In the genomic region with DNA sequence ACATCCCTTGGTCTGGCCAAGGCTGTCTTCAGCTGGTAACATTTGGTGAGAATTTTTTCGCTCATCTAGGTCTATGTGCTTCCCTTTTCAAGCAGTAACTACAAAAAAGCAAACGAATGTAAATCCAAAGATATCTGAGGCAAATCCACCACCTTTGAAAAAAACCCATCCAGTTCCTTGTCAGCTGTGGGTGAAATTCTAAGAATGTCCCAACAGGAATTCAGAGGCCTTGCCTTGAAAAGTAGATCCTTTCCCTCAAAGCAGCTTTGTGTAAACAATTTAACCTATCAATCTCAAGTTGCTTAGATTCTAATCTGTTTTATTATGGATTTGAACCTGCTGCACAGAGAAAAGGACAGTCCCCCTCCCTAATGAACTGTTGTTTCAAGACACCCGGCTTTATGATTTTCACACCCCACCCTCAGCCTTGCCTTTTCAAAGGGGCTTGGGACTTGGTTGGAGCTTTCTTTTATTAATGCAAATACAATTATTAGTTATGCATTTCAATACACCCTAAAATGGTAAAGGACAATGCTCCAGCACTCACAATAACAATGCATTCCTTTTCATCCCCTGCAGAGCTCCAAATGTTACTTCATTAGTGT, we compare ENCODE assay signal across 20 cellular contexts.
DNase-seq lines count a peak whose midpoint lies in the region; ATAC-seq and TF ChIP-seq lines count a peak whose summit lies in the region.
"Had no signal": no experiment of that assay in that cellular context is flagged by ENCODE, and none has a peak within 500 bp of the region (broad histone marks: within the 10 kb centered on the region; RNA-seq: fewer than 3 reads in every experiment).

No MANE protein-coding gene starts in this region.

- no peak for TF ChIP-seq CTCF in WTC11 (IDR thresholded peaks at IDR 0.05)

- POLR2A ChIA-PET in WTC11 (lab: Charles Lee) = interaction anchor here (0.6 kb wide), 1 partner anchor 61 kb away, joined by 3 read pairs; no protein-coding TSS in a partner anchor

- H3K36me3 Mint-ChIP-seq in WTC11 = peaks cover 7% of the 10 kb centered on the region

- H3K9ac ChIP-seq in HUES48 (ENCODE audit: low read depth, low read length) = no peak overlapping the region
- H3K9ac ChIP-seq in iPS-20b (ENCODE audit: low read depth, low read length) = no peak overlapping the region

- peaks cover 6% of the 10 kb centered on the region; the same call in 1 of the 2 replicates for H3K9me3 Mint-ChIP-seq in WTC11
- H3K9me3 Mint-ChIP-seq: CD4-positive, alpha-beta T cell; HFFc6 had no signal

- H3K4me3 ChIP-seq in HUES48 (ENCODE audit: low read depth, low read length) (no peak overlapping the region; the same call in 1 of the 2 replicates), iPS-20b (ENCODE audit: low read length) (0 out of 2 replicates have a peak overlapping the region, but pooled peaks have one; percentile 11)
- H3K4me3 ChIP-seq: A549, GM12878, K562 had no signal

- no peaks in the 10 kb centered on the region for H3K27me3 Mint-ChIP-seq in WTC11 (ENCODE audit: low read depth)

- H3K4me1 ChIP-seq in HUES48 (ENCODE audit: control insufficient read depth, insufficient read depth, low read length) (peaks cover 46% of the 10 kb centered on the region), iPS-20b (ENCODE audit: insufficient read depth, low read length) (peaks cover 37% of the 10 kb centered on the region; the same call in 1 of the 2 replicates)
- H3K4me1 ChIP-seq: A549 had no signal

- peaks cover 78% of the 10 kb centered on the region for H3K4me1 Mint-ChIP-seq in WTC11

- no peak overlapping the region; the same call in 1 of the 2 replicates for H3K4me3 Mint-ChIP-seq in WTC11
- H3K4me3 Mint-ChIP-seq: CD4-positive, alpha-beta T cell; HFFc6 had no signal

- H3K36me3 ChIP-seq in HUES48 (ENCODE audit: control insufficient read depth, insufficient read depth, low read length) = no peaks in the 10 kb centered on the region
- no peaks in the 10 kb centered on the region for H3K36me3 ChIP-seq in iPS-20b (ENCODE audit: insufficient read depth, low read depth, low read length)

- DNase-seq in ELF-1 (ENCODE audit: low read depth, low spot score) (peak; percentile 8), WTC11 (ENCODE audit: low spot score) (no peak), cardiac septum (ENCODE audit: low spot score) (no peak)
- DNase-seq in stimulated activated CD4-positive, alpha-beta T cell treated with anti-CD3 and anti-CD28 coated beads, Interleukin-12 subunit alpha, Interleukin-12 subunit beta, amount 100 ng/mL, for 4 hours = no peak
- DNase-seq in activated CD4-positive, alpha-beta T cell treated with anti-CD3 and anti-CD28 coated beads, Interleukin-2, amount 50 U/mL, for 48 hours = no peak
- DNase-seq: AML-193; CD4-positive, alpha-beta T cell; DMS153; DMS79; GF-D8; HFFc6 had no signal

- H3K9me3 ChIP-seq in HUES48 (ENCODE audit: control insufficient read depth, insufficient read depth, low read length) (no peaks in the 10 kb centered on the region), iPS-20b (ENCODE audit: insufficient read depth, low read depth, low read length) (no peaks in the 10 kb centered on the region)
- H3K9me3 ChIP-seq: A549 had no signal

- H3K27me3 ChIP-seq in HUES48 (ENCODE audit: control insufficient read depth, insufficient read depth, low read length) (no peaks in the 10 kb centered on the region), iPS-20b (ENCODE audit: insufficient read depth, low read length) (no peaks in the 10 kb centered on the region)

- CTCF ChIA-PET in WTC11 (lab: Charles Lee) = interaction anchor here (0.6 to 1.7 kb wide), 5 partner anchors 33 to 817 kb away, joined by 3 to 5 read pairs (median 3); no protein-coding TSS in a partner anchor

- peak overlapping the region; percentile 7 for H3K27ac ChIP-seq in HUES48 (ENCODE audit: low read depth, low read length)
- no peak overlapping the region for H3K27ac ChIP-seq in iPS-20b (ENCODE audit: low read length)
- H3K27ac ChIP-seq: 22Rv1, A549, C4-2B had no signal

- 0 out of 2 replicates have a peak overlapping the region, but pooled peaks have one; percentile 7 for H3K27ac Mint-ChIP-seq in WTC11
- H3K27ac Mint-ChIP-seq: CD4-positive, alpha-beta T cell; HFFc6 had no signal

- ATAC-seq in WTC11 = no peak; the same call in 1 of the 2 replicates
- no peak for ATAC-seq in HG03135 (IDR thresholded peaks at IDR 0.05; ENCODE audit: unreplicated experiment)
- ATAC-seq: A549, GM12878, HCT116, K562 had no signal

- intact Hi-C loops in cardiac septum (cut with DNase I) = no loop called here

TF ChIP-seq in WTC11, 78 proteins besides CTCF, POLR2A, EP300 and RAD21:
- TF ChIP-seq SMAD4 (CRISPR knock-in tag; IDR thresholded peaks at IDR 0.05) (no peak), ERG (CRISPR knock-in tag; IDR thresholded peaks at IDR 0.05) (no peak), NR2C2 (CRISPR knock-in tag; IDR thresholded peaks at IDR 0.05) (no peak), ZNF219 (CRISPR knock-in tag; IDR thresholded peaks at IDR 0.05; ENCODE audit: borderline replicate concordance) (no peak)
- TF ChIP-seq, protein P1, sequence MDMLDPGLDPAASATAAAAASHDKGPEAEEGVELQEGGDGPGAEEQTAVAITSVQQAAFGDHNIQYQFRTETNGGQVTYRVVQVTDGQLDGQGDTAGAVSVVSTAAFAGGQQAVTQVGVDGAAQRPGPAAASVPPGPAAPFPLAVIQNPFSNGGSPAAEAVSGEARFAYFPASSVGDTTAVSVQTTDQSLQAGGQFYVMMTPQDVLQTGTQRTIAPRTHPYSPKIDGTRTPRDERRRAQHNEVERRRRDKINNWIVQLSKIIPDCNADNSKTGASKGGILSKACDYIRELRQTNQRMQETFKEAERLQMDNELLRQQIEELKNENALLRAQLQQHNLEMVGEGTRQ (CRISPR knock-in tag; IDR thresholded peaks at IDR 0.05) = no peak
- TF ChIP-seq, protein P2, sequence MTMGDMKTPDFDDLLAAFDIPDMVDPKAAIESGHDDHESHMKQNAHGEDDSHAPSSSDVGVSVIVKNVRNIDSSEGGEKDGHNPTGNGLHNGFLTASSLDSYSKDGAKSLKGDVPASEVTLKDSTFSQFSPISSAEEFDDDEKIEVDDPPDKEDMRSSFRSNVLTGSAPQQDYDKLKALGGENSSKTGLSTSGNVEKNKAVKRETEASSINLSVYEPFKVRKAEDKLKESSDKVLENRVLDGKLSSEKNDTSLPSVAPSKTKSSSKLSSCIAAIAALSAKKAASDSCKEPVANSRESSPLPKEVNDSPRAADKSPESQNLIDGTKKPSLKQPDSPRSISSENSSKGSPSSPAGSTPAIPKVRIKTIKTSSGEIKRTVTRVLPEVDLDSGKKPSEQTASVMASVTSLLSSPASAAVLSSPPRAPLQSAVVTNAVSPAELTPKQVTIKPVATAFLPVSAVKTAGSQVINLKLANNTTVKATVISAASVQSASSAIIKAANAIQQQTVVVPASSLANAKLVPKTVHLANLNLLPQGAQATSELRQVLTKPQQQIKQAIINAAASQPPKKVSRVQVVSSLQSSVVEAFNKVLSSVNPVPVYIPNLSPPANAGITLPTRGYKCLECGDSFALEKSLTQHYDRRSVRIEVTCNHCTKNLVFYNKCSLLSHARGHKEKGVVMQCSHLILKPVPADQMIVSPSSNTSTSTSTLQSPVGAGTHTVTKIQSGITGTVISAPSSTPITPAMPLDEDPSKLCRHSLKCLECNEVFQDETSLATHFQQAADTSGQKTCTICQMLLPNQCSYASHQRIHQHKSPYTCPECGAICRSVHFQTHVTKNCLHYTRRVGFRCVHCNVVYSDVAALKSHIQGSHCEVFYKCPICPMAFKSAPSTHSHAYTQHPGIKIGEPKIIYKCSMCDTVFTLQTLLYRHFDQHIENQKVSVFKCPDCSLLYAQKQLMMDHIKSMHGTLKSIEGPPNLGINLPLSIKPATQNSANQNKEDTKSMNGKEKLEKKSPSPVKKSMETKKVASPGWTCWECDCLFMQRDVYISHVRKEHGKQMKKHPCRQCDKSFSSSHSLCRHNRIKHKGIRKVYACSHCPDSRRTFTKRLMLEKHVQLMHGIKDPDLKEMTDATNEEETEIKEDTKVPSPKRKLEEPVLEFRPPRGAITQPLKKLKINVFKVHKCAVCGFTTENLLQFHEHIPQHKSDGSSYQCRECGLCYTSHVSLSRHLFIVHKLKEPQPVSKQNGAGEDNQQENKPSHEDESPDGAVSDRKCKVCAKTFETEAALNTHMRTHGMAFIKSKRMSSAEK (CRISPR knock-in tag; IDR thresholded peaks at IDR 0.05; ENCODE audit: borderline replicate concordance) = no peak
TF ChIP-seq in WTC11: peak in this region for 0.
